Comparison of ENCODE assay signal across 28 cellular contexts in the genomic region with DNA sequence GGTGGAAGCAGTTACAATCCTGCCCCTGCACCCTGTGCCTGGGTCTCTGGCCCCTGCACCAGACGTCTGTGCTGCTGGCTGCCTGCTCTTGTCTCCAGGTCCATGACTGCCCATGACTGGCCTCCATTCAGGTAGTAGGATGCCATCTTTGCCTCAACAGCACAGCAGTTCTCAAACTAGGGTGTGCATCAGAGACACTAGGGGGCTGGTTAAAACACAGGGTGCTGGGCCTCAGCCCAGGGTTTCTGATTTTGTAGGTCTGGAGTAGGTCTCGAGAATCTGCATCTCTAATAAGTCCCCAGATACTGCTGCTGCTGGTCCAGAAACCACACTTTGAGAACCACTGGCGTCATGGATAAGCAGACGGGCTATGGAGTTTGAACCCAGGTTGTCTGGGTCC.
"Had no signal": no experiment of that assay in that cellular context is flagged by ENCODE, and none has a peak within 500 bp of the region (broad histone marks: within the 10 kb centered on the region; RNA-seq: fewer than 3 reads in every experiment).

No MANE protein-coding gene starts in this region.

- H3K4me3 ChIP-seq: adrenal gland, K562, SJSA1 had no signal

- H3K27ac ChIP-seq: adrenal gland, RWPE1, SJSA1 had no signal

- H3K9me3 ChIP-seq: adrenal gland, SJSA1 had no signal

- DNase-seq: activated CD4-positive, alpha-beta memory T cell treated with anti-CD3 and anti-CD28 coated beads, Interleukin-2, amount 10 ng/mL, durations not matched to agents 7 days and 5 days; activated CD4-positive, alpha-beta T cell treated with anti-CD3 and anti-CD28 coated beads, Interleukin-2, amount 50 U/mL, for 1 hour; activated gamma-delta T cell treated with Interleukin-2 at 50 U/mL for 16 hours; activated naive CD4-positive, alpha-beta T cell treated with anti-CD3 and anti-CD28 coated beads, Interleukin-2, amount 50 U/mL, for 16 hours; activated naive CD8-positive, alpha-beta T cell treated with anti-CD3 and anti-CD28 coated beads, Interleukin-2, amount 10 ng/mL, durations not matched to agents 7 days and 5 days; activated T-cell treated with anti-CD3 and anti-CD28 coated beads for 4 hours; activated T-cell treated with anti-CD3 and anti-CD28 coated beads, Interleukin-2, amount 50 U/mL, for 48 hours; adrenal gland; anterior cingulate cortex; Karpas-422; MM.1S; NCI-H1105 treated with DMSO at 0.1 percent for 48 hours; NCI-H1436 treated with DMSO at 0.1 percent for 48 hours; NCI-H187; NCI-H2081; NCI-H510A treated with DMSO at 0.1 percent for 48 hours; NCI-H69; NK-92 treated with Interleukin-12 subunit alpha and Interleukin-12 subunit beta, amount 100 ng/mL, for 24 hours; OCI-M1; SHP77; SW 1271 had no signal

- ATAC-seq: activated T-helper 17 cell treated with anti-CD3 and anti-CD28 coated beads, Interleukin-2, amount 50 U/mL, for 72 hours; K562; Panc1; SK-N-SH treated with all-trans-retinoic acid at 6 μM for 48 hours; WTC11 had no signal

- H3K36me3 ChIP-seq: adrenal gland, SJSA1 had no signal

- H3K27me3 ChIP-seq: adrenal gland, SJSA1 had no signal
